10 cellular contexts compared by ENCODE assay signal in genomic region chr1:36924282-36924791, GRCh38.
DNase-seq lines count a peak whose midpoint lies in the region; ATAC-seq, FAIRE-seq and TF ChIP-seq lines count a peak whose summit lies in the region.
"Had no signal": no experiment of that assay in that cellular context is flagged by ENCODE, and none has a peak within 500 bp of the region (broad histone marks: within the 10 kb centered on the region; RNA-seq: fewer than 3 reads in every experiment).

No MANE protein-coding gene starts in this region.

- no peaks in the 10 kb centered on the region for H3K36me3 Mint-ChIP-seq in CD14-positive monocyte

- H3K4me3 ChIP-seq in astrocyte of the cerebellum (ENCODE audit: low read depth, low read length): no peak overlapping the region
- H3K4me3 ChIP-seq in kidney (ENCODE audit: low read length in 2 of 2): no peak overlapping the region
- H3K4me3 ChIP-seq: upper lobe of left lung had no signal

- H3K27ac ChIP-seq in kidney (ENCODE audit: low read depth in 2 of 2, low read length in 2 of 2): no peak overlapping the region
- H3K27ac ChIP-seq: upper lobe of left lung had no signal

- no peak for TF ChIP-seq CTCF in astrocyte of the cerebellum (IDR thresholded peaks at IDR 0.05; ENCODE audit: low read depth, low read length, missing control alignments)
- TF ChIP-seq CTCF in kidney (IDR thresholded peaks at IDR 0.05; ENCODE audit: borderline replicate concordance, extremely low read depth, insufficient read depth): no peak
- TF ChIP-seq CTCF in CD14-positive monocyte (IDR thresholded peaks at IDR 0.05): no peak

- H3K36me3 ChIP-seq in kidney (ENCODE audit: control insufficient read depth in 1 of 2, insufficient read depth in 2 of 2, low read length in 2 of 2): no peaks in the 10 kb centered on the region
- H3K36me3 ChIP-seq: upper lobe of left lung had no signal

- H3K27me3 Mint-ChIP-seq in stimulated activated naive CD8-positive, alpha-beta T cell treated with anti-CD3 and anti-CD28 coated beads, Interleukin-15, amount 100 ng/mL, for 72 hours: peaks cover 24% of the 10 kb centered on the region
- H3K27me3 Mint-ChIP-seq in CD14-positive monocyte (ENCODE audit: low read depth in 3 of 3): peaks cover 3 to 5% (median 3%) of the 10 kb centered on the region in 3 donors

- FAIRE-seq in kidney (lab: Jason Lieb, UNC): no peak
- FAIRE-seq: keratinocyte had no signal

- intact Hi-C loops in kidney (cut with DNase I) (no loop called here), CD14-positive monocyte (cut with micrococcal nuclease) (no loop called here)

- H3K27ac Mint-ChIP-seq in stimulated activated naive CD8-positive, alpha-beta T cell treated with anti-CD3 and anti-CD28 coated beads, Interleukin-15, amount 100 ng/mL, for 72 hours: no peak overlapping the region
- H3K27ac Mint-ChIP-seq in CD14-positive monocyte: no peak overlapping the region

- H3K9me3 Mint-ChIP-seq in stimulated activated naive CD8-positive, alpha-beta T cell treated with anti-CD3 and anti-CD28 coated beads, Interleukin-15, amount 100 ng/mL, for 72 hours: no peaks in the 10 kb centered on the region
- H3K9me3 Mint-ChIP-seq in CD14-positive monocyte: no peaks in the 10 kb centered on the region

- no peak for ATAC-seq in stimulated activated naive CD8-positive, alpha-beta T cell treated with anti-CD3 and anti-CD28 coated beads, Interleukin-15, amount 100 ng/mL, for 72 hours
- ATAC-seq in GM18517 (IDR thresholded peaks at IDR 0.05; ENCODE audit: unreplicated experiment): no peak

- no peaks in the 10 kb centered on the region for H3K4me1 Mint-ChIP-seq in stimulated activated naive CD8-positive, alpha-beta T cell treated with anti-CD3 and anti-CD28 coated beads, Interleukin-15, amount 100 ng/mL, for 72 hours
- H3K4me1 Mint-ChIP-seq in CD14-positive monocyte: no peaks in the 10 kb centered on the region

- H3K4me3 Mint-ChIP-seq in stimulated activated naive CD8-positive, alpha-beta T cell treated with anti-CD3 and anti-CD28 coated beads, Interleukin-15, amount 100 ng/mL, for 72 hours: no peak overlapping the region
- no peak overlapping the region for H3K4me3 Mint-ChIP-seq in CD14-positive monocyte

- peak; percentile 5 to 10 for DNase-seq in activated CD4-positive, alpha-beta T cell treated with anti-CD3 and anti-CD28 coated beads for 24 hours (ENCODE audit: low read depth in 2 of 2)
- no peak for DNase-seq in activated CD4-positive, alpha-beta T cell treated with anti-CD3 and anti-CD28 coated beads for 4 hours
- DNase-seq in NCI-H774 (lab: John Stamatoyannopoulos, UW) (peak; percentile 70), astrocyte of the cerebellum (ENCODE audit: low read depth) (peak; percentile 2), kidney (peak; percentile 80), CD14-positive monocyte (ENCODE audit: low spot score) (no peak)
- peak; percentile 20 to 31 for DNase-seq in stimulated activated naive CD8-positive, alpha-beta T cell treated with anti-CD3 and anti-CD28 coated beads, Interleukin-15, amount 100 ng/mL, for 72 hours
- DNase-seq: upper lobe of left lung had no signal

- H3K9ac ChIP-seq in kidney (ENCODE audit: low read length in 2 of 2): no peak overlapping the region

- no peaks in the 10 kb centered on the region for H3K9me3 ChIP-seq in kidney (ENCODE audit: control insufficient read depth in 1 of 2, low read length in 2 of 2)
- H3K9me3 ChIP-seq: upper lobe of left lung had no signal

- in situ Hi-C loops in astrocyte of the cerebellum (cut with HindIII; ENCODE audit: low sequenced_read_pairs): no loop called here

- no peaks in the 10 kb centered on the region for H3K4me1 ChIP-seq in kidney (ENCODE audit: control insufficient read depth in 1 of 2, insufficient read depth in 1 of 2, low read depth in 1 of 2, low read length in 2 of 2)
- H3K4me1 ChIP-seq: upper lobe of left lung had no signal

Comparison
In these comparisons a context has a peak if more than half of its experiments do, and no peak if none do; other contexts are left out.
1. DNase-seq: peak in activated CD4-positive, alpha-beta T cell treated with anti-CD3 and anti-CD28 coated beads for 24 hours (2 of 2), NCI-H774 (single experiment), astrocyte of the cerebellum (single experiment), kidney (single experiment) and stimulated activated naive CD8-positive, alpha-beta T cell treated with anti-CD3 and anti-CD28 coated beads, Interleukin-15, amount 100 ng/mL, for 72 hours (2 of 2); none in activated CD4-positive, alpha-beta T cell treated with anti-CD3 and anti-CD28 coated beads for 4 hours (0 of 2) and CD14-positive monocyte (single experiment).